ENCODE assay signal across 1 cellular context in genomic region chr20:48181536-48181935, GRCh38.
A peak's percentile ranks its signal among the peaks of the same experiment; 100 is the strongest.
TF ChIP-seq lines count a peak whose summit lies in the region.

No MANE protein-coding gene starts in this region.

TF ChIP-seq in K562, 482 proteins besides CTCF, POLR2A, EP300 and RAD21 (continued from another document):
- TF ChIP-seq, protein P1, sequence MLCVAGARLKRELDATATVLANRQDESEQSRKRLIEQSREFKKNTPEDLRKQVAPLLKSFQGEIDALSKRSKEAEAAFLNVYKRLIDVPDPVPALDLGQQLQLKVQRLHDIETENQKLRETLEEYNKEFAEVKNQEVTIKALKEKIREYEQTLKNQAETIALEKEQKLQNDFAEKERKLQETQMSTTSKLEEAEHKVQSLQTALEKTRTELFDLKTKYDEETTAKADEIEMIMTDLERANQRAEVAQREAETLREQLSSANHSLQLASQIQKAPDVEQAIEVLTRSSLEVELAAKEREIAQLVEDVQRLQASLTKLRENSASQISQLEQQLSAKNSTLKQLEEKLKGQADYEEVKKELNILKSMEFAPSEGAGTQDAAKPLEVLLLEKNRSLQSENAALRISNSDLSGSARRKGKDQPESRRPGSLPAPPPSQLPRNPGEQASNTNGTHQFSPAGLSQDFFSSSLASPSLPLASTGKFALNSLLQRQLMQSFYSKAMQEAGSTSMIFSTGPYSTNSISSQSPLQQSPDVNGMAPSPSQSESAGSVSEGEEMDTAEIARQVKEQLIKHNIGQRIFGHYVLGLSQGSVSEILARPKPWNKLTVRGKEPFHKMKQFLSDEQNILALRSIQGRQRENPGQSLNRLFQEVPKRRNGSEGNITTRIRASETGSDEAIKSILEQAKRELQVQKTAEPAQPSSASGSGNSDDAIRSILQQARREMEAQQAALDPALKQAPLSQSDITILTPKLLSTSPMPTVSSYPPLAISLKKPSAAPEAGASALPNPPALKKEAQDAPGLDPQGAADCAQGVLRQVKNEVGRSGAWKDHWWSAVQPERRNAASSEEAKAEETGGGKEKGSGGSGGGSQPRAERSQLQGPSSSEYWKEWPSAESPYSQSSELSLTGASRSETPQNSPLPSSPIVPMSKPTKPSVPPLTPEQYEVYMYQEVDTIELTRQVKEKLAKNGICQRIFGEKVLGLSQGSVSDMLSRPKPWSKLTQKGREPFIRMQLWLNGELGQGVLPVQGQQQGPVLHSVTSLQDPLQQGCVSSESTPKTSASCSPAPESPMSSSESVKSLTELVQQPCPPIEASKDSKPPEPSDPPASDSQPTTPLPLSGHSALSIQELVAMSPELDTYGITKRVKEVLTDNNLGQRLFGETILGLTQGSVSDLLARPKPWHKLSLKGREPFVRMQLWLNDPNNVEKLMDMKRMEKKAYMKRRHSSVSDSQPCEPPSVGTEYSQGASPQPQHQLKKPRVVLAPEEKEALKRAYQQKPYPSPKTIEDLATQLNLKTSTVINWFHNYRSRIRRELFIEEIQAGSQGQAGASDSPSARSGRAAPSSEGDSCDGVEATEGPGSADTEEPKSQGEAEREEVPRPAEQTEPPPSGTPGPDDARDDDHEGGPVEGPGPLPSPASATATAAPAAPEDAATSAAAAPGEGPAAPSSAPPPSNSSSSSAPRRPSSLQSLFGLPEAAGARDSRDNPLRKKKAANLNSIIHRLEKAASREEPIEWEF (CRISPR knock-in tag; IDR thresholded peaks at IDR 0.05), result no peak
- TF ChIP-seq FOXA1 (IDR thresholded peaks at IDR 0.05; ENCODE audit: borderline replicate concordance) (no peak), HDAC1 (IDR thresholded peaks at IDR 0.05) (no peak), BHLHE40 (IDR thresholded peaks at IDR 0.05; ENCODE audit: low read length) (no peak), SIN3A (IDR thresholded peaks at IDR 0.05; ENCODE audit: borderline replicate concordance in 2 of 2, control insufficient read depth in 1 of 2, low read depth in 2 of 2, low read length in 2 of 2) (no peak), ZNF75A (CRISPR knock-in tag; IDR thresholded peaks at IDR 0.05) (no peak), ZSCAN32 (CRISPR knock-in tag; IDR thresholded peaks at IDR 0.05) (no peak), USF2 (CRISPR knock-in tag; IDR thresholded peaks at IDR 0.05) (peak; percentile 83), RAD51 (IDR thresholded peaks at IDR 0.05; ENCODE audit: borderline replicate concordance, low read depth) (0 out of 2 replicates have a peak, but pooled peaks have one; percentile 34)
- TF ChIP-seq, protein P2, sequence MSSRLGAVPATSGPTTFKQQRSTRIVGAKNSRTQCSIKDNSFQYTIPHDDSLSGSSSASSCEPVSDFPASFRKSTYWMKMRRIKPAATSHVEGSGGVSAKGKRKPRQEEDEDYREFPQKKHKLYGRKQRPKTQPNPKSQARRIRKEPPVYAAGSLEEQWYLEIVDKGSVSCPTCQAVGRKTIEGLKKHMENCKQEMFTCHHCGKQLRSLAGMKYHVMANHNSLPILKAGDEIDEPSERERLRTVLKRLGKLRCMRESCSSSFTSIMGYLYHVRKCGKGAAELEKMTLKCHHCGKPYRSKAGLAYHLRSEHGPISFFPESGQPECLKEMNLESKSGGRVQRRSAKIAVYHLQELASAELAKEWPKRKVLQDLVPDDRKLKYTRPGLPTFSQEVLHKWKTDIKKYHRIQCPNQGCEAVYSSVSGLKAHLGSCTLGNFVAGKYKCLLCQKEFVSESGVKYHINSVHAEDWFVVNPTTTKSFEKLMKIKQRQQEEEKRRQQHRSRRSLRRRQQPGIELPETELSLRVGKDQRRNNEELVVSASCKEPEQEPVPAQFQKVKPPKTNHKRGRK (tag; IDR thresholded peaks at IDR 0.05), result peak; percentile 62
- TF ChIP-seq, protein P3, sequence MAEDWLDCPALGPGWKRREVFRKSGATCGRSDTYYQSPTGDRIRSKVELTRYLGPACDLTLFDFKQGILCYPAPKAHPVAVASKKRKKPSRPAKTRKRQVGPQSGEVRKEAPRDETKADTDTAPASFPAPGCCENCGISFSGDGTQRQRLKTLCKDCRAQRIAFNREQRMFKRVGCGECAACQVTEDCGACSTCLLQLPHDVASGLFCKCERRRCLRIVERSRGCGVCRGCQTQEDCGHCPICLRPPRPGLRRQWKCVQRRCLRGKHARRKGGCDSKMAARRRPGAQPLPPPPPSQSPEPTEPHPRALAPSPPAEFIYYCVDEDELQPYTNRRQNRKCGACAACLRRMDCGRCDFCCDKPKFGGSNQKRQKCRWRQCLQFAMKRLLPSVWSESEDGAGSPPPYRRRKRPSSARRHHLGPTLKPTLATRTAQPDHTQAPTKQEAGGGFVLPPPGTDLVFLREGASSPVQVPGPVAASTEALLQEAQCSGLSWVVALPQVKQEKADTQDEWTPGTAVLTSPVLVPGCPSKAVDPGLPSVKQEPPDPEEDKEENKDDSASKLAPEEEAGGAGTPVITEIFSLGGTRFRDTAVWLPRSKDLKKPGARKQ (CRISPR knock-in tag; IDR thresholded peaks at IDR 0.05), result no peak
TF ChIP-seq in K562: peak in this region for 6.
